Comparison of ENCODE assay signal across 1 cellular context in genomic region chr1:203769505-203770343, GRCh38.
TF ChIP-seq lines count a peak whose summit lies in the region.

No MANE protein-coding gene starts in this region.

TF ChIP-seq in GM23338, 12 proteins besides CTCF, POLR2A, EP300 and RAD21 (continued from another document):
- TF ChIP-seq, protein P1, sequence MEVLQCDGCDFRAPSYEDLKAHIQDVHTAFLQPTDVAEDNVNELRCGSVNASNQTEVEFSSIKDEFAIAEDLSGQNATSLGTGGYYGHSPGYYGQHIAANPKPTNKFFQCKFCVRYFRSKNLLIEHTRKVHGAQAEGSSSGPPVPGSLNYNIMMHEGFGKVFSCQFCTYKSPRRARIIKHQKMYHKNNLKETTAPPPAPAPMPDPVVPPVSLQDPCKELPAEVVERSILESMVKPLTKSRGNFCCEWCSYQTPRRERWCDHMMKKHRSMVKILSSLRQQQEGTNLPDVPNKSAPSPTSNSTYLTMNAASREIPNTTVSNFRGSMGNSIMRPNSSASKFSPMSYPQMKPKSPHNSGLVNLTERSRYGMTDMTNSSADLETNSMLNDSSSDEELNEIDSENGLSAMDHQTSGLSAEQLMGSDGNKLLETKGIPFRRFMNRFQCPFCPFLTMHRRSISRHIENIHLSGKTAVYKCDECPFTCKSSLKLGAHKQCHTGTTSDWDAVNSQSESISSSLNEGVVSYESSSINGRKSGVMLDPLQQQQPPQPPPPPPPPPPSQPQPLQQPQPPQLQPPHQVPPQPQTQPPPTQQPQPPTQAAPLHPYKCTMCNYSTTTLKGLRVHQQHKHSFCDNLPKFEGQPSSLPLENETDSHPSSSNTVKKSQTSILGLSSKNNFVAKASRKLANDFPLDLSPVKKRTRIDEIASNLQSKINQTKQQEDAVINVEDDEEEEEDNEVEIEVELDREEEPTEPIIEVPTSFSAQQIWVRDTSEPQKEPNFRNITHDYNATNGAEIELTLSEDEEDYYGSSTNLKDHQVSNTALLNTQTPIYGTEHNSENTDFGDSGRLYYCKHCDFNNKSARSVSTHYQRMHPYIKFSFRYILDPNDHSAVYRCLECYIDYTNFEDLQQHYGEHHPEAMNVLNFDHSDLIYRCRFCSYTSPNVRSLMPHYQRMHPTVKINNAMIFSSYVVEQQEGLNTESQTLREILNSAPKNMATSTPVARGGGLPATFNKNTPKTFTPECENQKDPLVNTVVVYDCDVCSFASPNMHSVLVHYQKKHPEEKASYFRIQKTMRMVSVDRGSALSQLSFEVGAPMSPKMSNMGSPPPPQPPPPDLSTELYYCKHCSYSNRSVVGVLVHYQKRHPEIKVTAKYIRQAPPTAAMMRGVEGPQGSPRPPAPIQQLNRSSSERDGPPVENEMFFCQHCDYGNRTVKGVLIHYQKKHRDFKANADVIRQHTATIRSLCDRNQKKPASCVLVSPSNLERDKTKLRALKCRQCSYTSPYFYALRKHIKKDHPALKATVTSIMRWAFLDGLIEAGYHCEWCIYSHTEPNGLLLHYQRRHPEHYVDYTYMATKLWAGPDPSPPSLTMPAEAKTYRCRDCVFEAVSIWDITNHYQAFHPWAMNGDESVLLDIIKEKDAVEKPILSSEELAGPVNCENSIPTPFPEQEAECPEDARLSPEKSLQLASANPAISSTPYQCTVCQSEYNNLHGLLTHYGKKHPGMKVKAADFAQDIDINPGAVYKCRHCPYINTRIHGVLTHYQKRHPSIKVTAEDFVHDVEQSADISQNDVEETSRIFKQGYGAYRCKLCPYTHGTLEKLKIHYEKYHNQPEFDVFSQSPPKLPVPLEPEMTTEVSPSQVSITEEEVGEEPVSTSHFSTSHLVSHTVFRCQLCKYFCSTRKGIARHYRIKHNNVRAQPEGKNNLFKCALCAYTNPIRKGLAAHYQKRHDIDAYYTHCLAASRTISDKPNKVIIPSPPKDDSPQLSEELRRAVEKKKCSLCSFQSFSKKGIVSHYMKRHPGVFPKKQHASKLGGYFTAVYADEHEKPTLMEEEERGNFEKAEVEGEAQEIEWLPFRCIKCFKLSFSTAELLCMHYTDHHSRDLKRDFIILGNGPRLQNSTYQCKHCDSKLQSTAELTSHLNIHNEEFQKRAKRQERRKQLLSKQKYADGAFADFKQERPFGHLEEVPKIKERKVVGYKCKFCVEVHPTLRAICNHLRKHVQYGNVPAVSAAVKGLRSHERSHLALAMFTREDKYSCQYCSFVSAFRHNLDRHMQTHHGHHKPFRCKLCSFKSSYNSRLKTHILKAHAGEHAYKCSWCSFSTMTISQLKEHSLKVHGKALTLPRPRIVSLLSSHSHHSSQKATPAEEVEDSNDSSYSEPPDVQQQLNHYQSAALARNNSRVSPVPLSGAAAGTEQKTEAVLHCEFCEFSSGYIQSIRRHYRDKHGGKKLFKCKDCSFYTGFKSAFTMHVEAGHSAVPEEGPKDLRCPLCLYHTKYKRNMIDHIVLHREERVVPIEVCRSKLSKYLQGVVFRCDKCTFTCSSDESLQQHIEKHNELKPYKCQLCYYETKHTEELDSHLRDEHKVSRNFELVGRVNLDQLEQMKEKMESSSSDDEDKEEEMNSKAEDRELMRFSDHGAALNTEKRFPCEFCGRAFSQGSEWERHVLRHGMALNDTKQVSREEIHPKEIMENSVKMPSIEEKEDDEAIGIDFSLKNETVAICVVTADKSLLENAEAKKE (CRISPR knock-in tag; IDR thresholded peaks at IDR 0.05): no peak
- TF ChIP-seq ZNF331 (CRISPR knock-in tag; IDR thresholded peaks at IDR 0.05; ENCODE audit: low read depth): no peak
- TF ChIP-seq, protein P2, sequence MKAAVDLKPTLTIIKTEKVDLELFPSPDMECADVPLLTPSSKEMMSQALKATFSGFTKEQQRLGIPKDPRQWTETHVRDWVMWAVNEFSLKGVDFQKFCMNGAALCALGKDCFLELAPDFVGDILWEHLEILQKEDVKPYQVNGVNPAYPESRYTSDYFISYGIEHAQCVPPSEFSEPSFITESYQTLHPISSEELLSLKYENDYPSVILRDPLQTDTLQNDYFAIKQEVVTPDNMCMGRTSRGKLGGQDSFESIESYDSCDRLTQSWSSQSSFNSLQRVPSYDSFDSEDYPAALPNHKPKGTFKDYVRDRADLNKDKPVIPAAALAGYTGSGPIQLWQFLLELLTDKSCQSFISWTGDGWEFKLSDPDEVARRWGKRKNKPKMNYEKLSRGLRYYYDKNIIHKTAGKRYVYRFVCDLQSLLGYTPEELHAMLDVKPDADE (IDR thresholded peaks at IDR 0.05): no peak
- no peak for TF ChIP-seq CREB1 (CRISPR knock-in tag; IDR thresholded peaks at IDR 0.05; ENCODE audit: low read depth)
- no peak for TF ChIP-seq POLR2AphosphoS5 (IDR thresholded peaks at IDR 0.05; ENCODE audit: low read depth)
- TF ChIP-seq NANOG (IDR thresholded peaks at IDR 0.05; ENCODE audit: borderline replicate concordance): no peak
